7 cellular contexts compared by ENCODE assay signal in the genomic region with DNA sequence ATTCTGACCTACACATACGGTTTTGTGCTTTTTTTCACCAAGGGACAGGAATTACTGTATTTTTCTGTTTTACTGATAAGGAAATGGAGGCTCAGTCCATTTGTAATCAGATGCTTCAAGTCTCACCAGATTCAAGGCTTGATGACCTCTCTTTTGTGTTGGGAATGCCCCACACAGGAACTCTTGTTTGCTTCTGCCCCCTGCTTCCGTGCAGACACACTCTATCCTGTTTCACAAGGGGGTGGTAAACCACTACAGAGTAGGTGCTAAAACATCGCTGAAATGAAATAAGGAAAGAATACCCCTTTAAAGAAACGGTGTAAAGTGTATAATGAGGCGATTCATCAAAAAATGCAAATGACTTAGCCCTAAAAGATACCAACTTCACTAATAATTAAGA.
DNase-seq lines count a peak whose midpoint lies in the region; ATAC-seq, FAIRE-seq and TF ChIP-seq lines count a peak whose summit lies in the region.
"Not testable (repeated sequence)": the region's sequence is repeated elsewhere in the genome, so short reads cannot be mapped to it uniquely, and the experiment has no call there.

No MANE protein-coding gene starts in this region.

- not testable (repeated sequence) for H3K4me1 ChIP-seq in astrocyte (ENCODE audit: insufficient read depth, low read length)

- not testable (repeated sequence) for H3K36me3 Mint-ChIP-seq in activated CD8-positive, alpha-beta T cell treated with anti-CD3 and anti-CD28 coated beads, Interleukin-2, amount 10 ng/mL, durations not matched to agents 7 days and 5 days (ENCODE audit: low read depth); astrocyte (ENCODE audit: low read depth, unreplicated experiment); effector memory CD8-positive, alpha-beta T cell (ENCODE audit: insufficient read depth); naive thymus-derived CD8-positive, alpha-beta T cell

- H3K27ac Mint-ChIP-seq in activated CD8-positive, alpha-beta T cell treated with anti-CD3 and anti-CD28 coated beads, Interleukin-2, amount 10 ng/mL, durations not matched to agents 7 days and 5 days; astrocyte (ENCODE audit: unreplicated experiment): not testable (repeated sequence)
- H3K27ac Mint-ChIP-seq in effector memory CD8-positive, alpha-beta T cell = peak overlapping the region in 1 of 2 donors; percentile 86
- peak overlapping the region in 6 of 10 donors; percentile 1 to 82 (median 61) for H3K27ac Mint-ChIP-seq in naive thymus-derived CD8-positive, alpha-beta T cell

- not testable (repeated sequence) for TF ChIP-seq CTCF in astrocyte (IDR thresholded peaks at IDR 0.05; ENCODE audit: insufficient read depth, low read depth, low read length)

- H3K27ac ChIP-seq in astrocyte (ENCODE audit: low read depth, low read length) = not testable (repeated sequence)

- not testable (repeated sequence) for DNase-seq in GM12891 (ENCODE audit: insufficient read length, low spot score); GM19239 (ENCODE audit: insufficient read length, low spot score); activated CD8-positive, alpha-beta T cell treated with anti-CD3 and anti-CD28 coated beads, Interleukin-2, amount 10 ng/mL, durations not matched to agents 7 days and 5 days; astrocyte (ENCODE audit: low read depth); effector memory CD8-positive, alpha-beta T cell; naive thymus-derived CD8-positive, alpha-beta T cell; stimulated activated naive CD8-positive, alpha-beta T cell treated with anti-CD3 and anti-CD28 coated beads, Interleukin-15, Interleukin-2, amounts not matched to agents 100 U/mL and 50 U/mL, for 24 hours

- H3K4me3 ChIP-seq in astrocyte (ENCODE audit: insufficient read depth, low read depth, low read length) = not testable (repeated sequence)

- not testable (repeated sequence) for H3K27me3 Mint-ChIP-seq in activated CD8-positive, alpha-beta T cell treated with anti-CD3 and anti-CD28 coated beads, Interleukin-2, amount 10 ng/mL, durations not matched to agents 7 days and 5 days (ENCODE audit: low read depth); astrocyte (ENCODE audit: low read depth, unreplicated experiment); effector memory CD8-positive, alpha-beta T cell; naive thymus-derived CD8-positive, alpha-beta T cell

- H3K4me3 Mint-ChIP-seq in activated CD8-positive, alpha-beta T cell treated with anti-CD3 and anti-CD28 coated beads, Interleukin-2, amount 10 ng/mL, durations not matched to agents 7 days and 5 days; astrocyte (ENCODE audit: unreplicated experiment): not testable (repeated sequence)
- peak overlapping the region in 1 of 2 donors; percentile 40 for H3K4me3 Mint-ChIP-seq in effector memory CD8-positive, alpha-beta T cell
- H3K4me3 Mint-ChIP-seq in naive thymus-derived CD8-positive, alpha-beta T cell = peak overlapping the region in 4 of 10 donors; percentile 22 to 49 (median 44)

- not testable (repeated sequence) for H3K4me2 ChIP-seq in astrocyte (ENCODE audit: low read length)

- not testable (repeated sequence) for H3K9me3 Mint-ChIP-seq in activated CD8-positive, alpha-beta T cell treated with anti-CD3 and anti-CD28 coated beads, Interleukin-2, amount 10 ng/mL, durations not matched to agents 7 days and 5 days (ENCODE audit: insufficient read depth); astrocyte (ENCODE audit: unreplicated experiment); effector memory CD8-positive, alpha-beta T cell; naive thymus-derived CD8-positive, alpha-beta T cell

- H2AFZ ChIP-seq in astrocyte (ENCODE audit: low read depth, low read length) = not testable (repeated sequence)

- H4K20me1 ChIP-seq in astrocyte (ENCODE audit: insufficient read depth, low read length) = not testable (repeated sequence)

- not testable (repeated sequence) for H3K27me3 ChIP-seq in astrocyte (ENCODE audit: insufficient read depth, low read length)

- not testable (repeated sequence) for H3K9ac ChIP-seq in astrocyte (ENCODE audit: low read length)

- CTCF ChIA-PET in activated CD8-positive, alpha-beta T cell treated with anti-CD3 and anti-CD28 coated beads, Interleukin-2, amount 10 ng/mL, durations not matched to agents 7 days and 5 days (lab: Charles Lee) = not testable (repeated sequence)

- peak; percentile 74 for FAIRE-seq in GM12891 (lab: Jason Lieb, UNC)
- FAIRE-seq in GM19239 (lab: Jason Lieb, UNC) = peak; percentile 80
- FAIRE-seq in astrocyte (lab: Jason Lieb, UNC) = peak; percentile 13

- not testable (repeated sequence) for H3K36me3 ChIP-seq in astrocyte (ENCODE audit: insufficient read depth, low read length)

- ATAC-seq in activated CD8-positive, alpha-beta T cell treated with anti-CD3 and anti-CD28 coated beads, Interleukin-2, amount 10 ng/mL, durations not matched to agents 7 days and 5 days = peak; percentile 53
- ATAC-seq in effector memory CD8-positive, alpha-beta T cell (replicated peaks) = peak; percentile 95
- peak; percentile 80 to 87 for ATAC-seq in naive thymus-derived CD8-positive, alpha-beta T cell
- ATAC-seq in stimulated activated naive CD8-positive, alpha-beta T cell treated with anti-CD3 and anti-CD28 coated beads, Interleukin-15, Interleukin-2, amounts not matched to agents 100 U/mL and 50 U/mL, for 24 hours = peak; percentile 61

- not testable (repeated sequence) for H3K4me1 Mint-ChIP-seq in activated CD8-positive, alpha-beta T cell treated with anti-CD3 and anti-CD28 coated beads, Interleukin-2, amount 10 ng/mL, durations not matched to agents 7 days and 5 days (ENCODE audit: low read depth); astrocyte (ENCODE audit: low read depth, unreplicated experiment); effector memory CD8-positive, alpha-beta T cell (ENCODE audit: low read depth in 2 of 2); naive thymus-derived CD8-positive, alpha-beta T cell

- not testable (repeated sequence) for TF ChIP-seq POLR2A in GM12891 (IDR thresholded peaks at IDR 0.05; ENCODE audit: low read depth, low read length)

- H3K9me3 ChIP-seq in astrocyte (ENCODE audit: insufficient read depth, low read depth, low read length) = not testable (repeated sequence)

- POLR2A ChIA-PET in activated CD8-positive, alpha-beta T cell treated with anti-CD3 and anti-CD28 coated beads, Interleukin-2, amount 10 ng/mL, durations not matched to agents 7 days and 5 days (lab: Charles Lee); naive thymus-derived CD8-positive, alpha-beta T cell (lab: Charles Lee): not testable (repeated sequence)

- not testable (repeated sequence) for H3K79me2 ChIP-seq in astrocyte (ENCODE audit: insufficient read depth, low read length)
